ENCODE assay signal across 10 cellular contexts in the genomic region with DNA sequence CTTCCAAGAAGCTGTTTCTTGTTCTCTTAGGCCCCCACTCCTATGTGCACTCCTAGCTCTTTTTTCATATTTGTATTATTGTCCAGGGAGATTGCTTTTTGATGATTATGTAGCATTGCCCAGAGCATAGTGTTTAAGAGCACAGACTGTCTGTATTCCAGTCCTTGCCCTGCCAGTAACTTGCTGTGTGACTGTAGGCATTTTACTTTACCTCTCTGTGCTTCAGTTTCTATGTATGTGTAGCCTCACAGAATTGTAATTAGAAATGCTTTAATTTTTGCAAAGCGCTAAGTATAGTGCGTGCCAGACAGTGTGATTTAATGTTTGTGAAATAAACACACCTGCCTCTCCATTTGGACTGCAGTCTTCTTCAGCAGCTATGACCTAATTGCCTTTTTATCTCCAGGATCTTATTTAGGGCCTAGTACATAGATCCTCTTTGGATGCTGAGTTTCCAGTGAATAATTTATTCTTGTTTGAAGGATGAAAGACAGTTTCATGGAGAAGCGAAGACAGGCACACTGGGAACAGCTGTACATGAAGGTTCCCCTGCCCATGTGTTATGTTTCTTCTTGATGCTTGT. TPM values are rescaled to one million over a fixed set of nuclear protein-coding genes. Genes with fewer than 3 reads are reported as not detected.
A peak's percentile ranks its signal among the peaks of the same experiment; 100 is the strongest.
DNase-seq lines count a peak whose midpoint lies in the region; ATAC-seq and TF ChIP-seq lines count a peak whose summit lies in the region.
"Had no signal": no experiment of that assay in that cellular context is flagged by ENCODE, and none has a peak within 500 bp of the region (broad histone marks: within the 10 kb centered on the region; RNA-seq: fewer than 3 reads in every experiment).

No MANE protein-coding gene starts in this region.

- H3K4me2 ChIP-seq in Loucy (ENCODE audit: low read depth, low read length, poor library complexity, severe bottlenecking), result peak overlapping the region; percentile 99

- POLR2A ChIA-PET in CD4-positive, alpha-beta T cell (lab: Charles Lee), result interaction anchor here (1.1 to 5.3 kb wide), 2 partner anchors 12 to 22 kb away, joined by 6 to 82 read pairs; a partner anchor contains a TSS

- DNase-seq in CD4-positive, alpha-beta T cell, result no peak
- DNase-seq in chondrocyte (ENCODE audit: low spot score) (no peak), nephron progenitor cell (no peak), GM13977 (ENCODE audit: low spot score) (no peak), adrenal gland (no peak), NCI-H128 (lab: John Stamatoyannopoulos, UW; ENCODE audit: unreplicated experiment) (no peak)
- no peak for DNase-seq in stimulated activated CD4-positive, alpha-beta T cell treated with anti-CD3 and anti-CD28 coated beads, Interleukin-2, amount 100 ng/mL, for 24 hours
- DNase-seq: NCI-H2107; stimulated activated CD4-positive, alpha-beta T cell treated with anti-CD3 and anti-CD28 coated beads, Interleukin-4, amount 100 ng/mL, for 1 hour had no signal

- H3K27me3 ChIP-seq in CD4-positive, alpha-beta T cell (ENCODE audit: control insufficient read depth, insufficient read depth, low read length), result no peaks in the 10 kb centered on the region
- H3K27me3 ChIP-seq in Loucy (ENCODE audit: insufficient read depth, low read length, poor library complexity, severe bottlenecking), result no peaks in the 10 kb centered on the region
- no peaks in the 10 kb centered on the region for H3K27me3 ChIP-seq in adrenal gland

- H3K27ac ChIP-seq in CD4-positive, alpha-beta T cell (ENCODE audit: low read depth, low read length), result no peak overlapping the region
- no peak overlapping the region for H3K27ac ChIP-seq in adrenal gland

- WGBS in adrenal gland, 4 donors, result 92 to 97% (median 96%) methylated on average over 3 of the region's 3 CpGs

- CTCF ChIA-PET in CD4-positive, alpha-beta T cell (lab: Charles Lee), result no interaction called here

- peaks cover 41% of the 10 kb centered on the region for H3K4me1 ChIP-seq in Loucy (ENCODE audit: insufficient read depth, low read length, poor library complexity, severe bottlenecking)
- peaks cover 27 to 41% of the 10 kb centered on the region in 2 donors for H3K4me1 ChIP-seq in adrenal gland (replicated peaks in 1 of 2)

- H3K9ac ChIP-seq in Loucy (ENCODE audit: low read depth, low read length, poor library complexity, severe bottlenecking), result peak overlapping the region; percentile 84

- no peaks in the 10 kb centered on the region for H3K9me3 ChIP-seq in CD4-positive, alpha-beta T cell (ENCODE audit: control insufficient read depth, low read length)
- H3K9me3 ChIP-seq in Loucy (ENCODE audit: insufficient read depth, low read depth, low read length), result no peaks in the 10 kb centered on the region
- no peaks in the 10 kb centered on the region for H3K9me3 ChIP-seq in adrenal gland (replicated peaks in 1 of 3)

- peak overlapping the region; percentile 89 for H3K4me3 ChIP-seq in Loucy (ENCODE audit: low read length, poor library complexity, severe bottlenecking)
- peak overlapping the region in 1 of 4 donors; percentile 75 for H3K4me3 ChIP-seq in adrenal gland

- H3K79me2 ChIP-seq in Loucy (ENCODE audit: insufficient read depth, low read length), result peaks cover 73% of the 10 kb centered on the region

- in situ Hi-C loops in GM13977 (cut with MboI; ENCODE audit: low pct_unique_long_range_greater_than_20kb, low sequenced_read_pairs, unreplicated experiment), result no loop called here

- intact Hi-C loops in CD4-positive, alpha-beta T cell (cut with DNase I, micrococcal nuclease), result loop anchor here in 1 of 2 experiments (5.0 kb wide), 1 partner anchor 1847 kb away; a partner anchor contains a TSS
- intact Hi-C loops in adrenal gland (cut with DNase I), result no loop called here

- no peak for ATAC-seq in CD4-positive, alpha-beta T cell (ENCODE audit: poor library complexity)

- H3K9me3 Mint-ChIP-seq in CD4-positive, alpha-beta T cell, result no peaks in the 10 kb centered on the region
- H3K9me3 Mint-ChIP-seq in chondrocyte (ENCODE audit: low read depth) (no peaks in the 10 kb centered on the region), nephron progenitor cell (peaks cover 16% of the 10 kb centered on the region)

- no peaks in the 10 kb centered on the region for H3F3A ChIP-seq in Loucy (ENCODE audit: low read depth)

- peaks cover 49% of the 10 kb centered on the region for H3K36me3 Mint-ChIP-seq in CD4-positive, alpha-beta T cell (ENCODE audit: low read depth)
- peaks cover 5% of the 10 kb centered on the region for H3K36me3 Mint-ChIP-seq in chondrocyte (ENCODE audit: low read depth)
- H3K36me3 Mint-ChIP-seq in nephron progenitor cell (ENCODE audit: low read depth), result peaks cover 43% of the 10 kb centered on the region

- peaks cover 64% of the 10 kb centered on the region for H3K4me1 Mint-ChIP-seq in CD4-positive, alpha-beta T cell (ENCODE audit: low read depth)
- H3K4me1 Mint-ChIP-seq in chondrocyte (ENCODE audit: low read depth) (peaks cover 46% of the 10 kb centered on the region), nephron progenitor cell (peaks cover 30% of the 10 kb centered on the region)

- H3K36me3 ChIP-seq in Loucy (ENCODE audit: insufficient read depth, low read length) (peaks cover 8% of the 10 kb centered on the region; the same call in 1 of the 2 replicates), adrenal gland (replicated peaks in 1 of 2) (peaks cover 0 to 5% of the 10 kb centered on the region in 2 donors)

- H3K4me3 Mint-ChIP-seq in CD4-positive, alpha-beta T cell, result peak overlapping the region; percentile 95
- H3K4me3 Mint-ChIP-seq in chondrocyte (ENCODE audit: unreplicated experiment), result peak overlapping the region; percentile 99
- peak overlapping the region; percentile 98 for H3K4me3 Mint-ChIP-seq in nephron progenitor cell

- H3K27me3 Mint-ChIP-seq in CD4-positive, alpha-beta T cell, result no peaks in the 10 kb centered on the region
- H3K27me3 Mint-ChIP-seq in chondrocyte (ENCODE audit: low read depth) (no peaks in the 10 kb centered on the region), nephron progenitor cell (ENCODE audit: low read depth, poor library complexity) (peaks cover 13% of the 10 kb centered on the region)

- H2AFZ ChIP-seq in Loucy (ENCODE audit: low read length), result no peak overlapping the region

- no peak for TF ChIP-seq CTCF in CD4-positive, alpha-beta T cell (IDR thresholded peaks at IDR 0.05)
- TF ChIP-seq CTCF in Loucy (conservative IDR thresholded peaks at IDR 0.05; ENCODE audit: low read length) (no peak), chondrocyte (IDR thresholded peaks at IDR 0.05) (no peak), nephron progenitor cell (IDR thresholded peaks at IDR 0.05) (no peak), GM13977 (IDR thresholded peaks at IDR 0.05; ENCODE audit: extremely low read depth, insufficient read depth, missing control alignments) (no peak), adrenal gland (IDR thresholded peaks at IDR 0.05) (no peak)

- H3K27ac Mint-ChIP-seq in CD4-positive, alpha-beta T cell, result peak overlapping the region; percentile 95
- H3K27ac Mint-ChIP-seq in chondrocyte (ENCODE audit: unreplicated experiment) (peak overlapping the region; percentile 39), nephron progenitor cell (no peak overlapping the region)

- no peaks in the 10 kb centered on the region for H3K9me2 ChIP-seq in Loucy (replicated peaks; ENCODE audit: low read depth, low read length)

- TF ChIP-seq POLR2A in adrenal gland (IDR thresholded peaks at IDR 0.05), result no peak

- peaks cover 39% of the 10 kb centered on the region for H4K20me1 ChIP-seq in Loucy (ENCODE audit: insufficient read depth, low read length, poor library complexity, severe bottlenecking)

RNA-seq across cellular contexts. Expression of a gene that starts 1.4 kb away (rescaled TPM):
- 10 to 100 TPM; 18.1 to 21.1 TPM for total RNA-seq in CD4-positive, alpha-beta T cell
- total RNA-seq in chondrocyte (65.2 to 90.3 TPM (median 70.0 TPM) in 3 replicates), adrenal gland (10 to 100 TPM; 13.5 to 75.0 (median 44.8) TPM)
- 10 to 100 TPM in 2 of 3 donors, 1 to 10 TPM in 1; 8.5 to 83.5 (median 10.1) TPM for polyA plus RNA-seq in adrenal gland

RNA-seq across cellular contexts. Expression of a gene that starts 21.3 kb away (rescaled TPM):
- 10 to 100 TPM; 14.5 to 14.6 TPM for total RNA-seq in CD4-positive, alpha-beta T cell
- 43.9 to 52.6 TPM (median 45.1 TPM) in 3 replicates for total RNA-seq in chondrocyte
- total RNA-seq in adrenal gland, result 10 to 100 TPM; 30.2 to 44.1 (median 35.1) TPM
- 10 to 100 TPM; 11.1 to 44.3 (median 13.0) TPM for polyA plus RNA-seq in adrenal gland
